ENCODE assay signal across 9 cellular contexts in the genomic region with DNA sequence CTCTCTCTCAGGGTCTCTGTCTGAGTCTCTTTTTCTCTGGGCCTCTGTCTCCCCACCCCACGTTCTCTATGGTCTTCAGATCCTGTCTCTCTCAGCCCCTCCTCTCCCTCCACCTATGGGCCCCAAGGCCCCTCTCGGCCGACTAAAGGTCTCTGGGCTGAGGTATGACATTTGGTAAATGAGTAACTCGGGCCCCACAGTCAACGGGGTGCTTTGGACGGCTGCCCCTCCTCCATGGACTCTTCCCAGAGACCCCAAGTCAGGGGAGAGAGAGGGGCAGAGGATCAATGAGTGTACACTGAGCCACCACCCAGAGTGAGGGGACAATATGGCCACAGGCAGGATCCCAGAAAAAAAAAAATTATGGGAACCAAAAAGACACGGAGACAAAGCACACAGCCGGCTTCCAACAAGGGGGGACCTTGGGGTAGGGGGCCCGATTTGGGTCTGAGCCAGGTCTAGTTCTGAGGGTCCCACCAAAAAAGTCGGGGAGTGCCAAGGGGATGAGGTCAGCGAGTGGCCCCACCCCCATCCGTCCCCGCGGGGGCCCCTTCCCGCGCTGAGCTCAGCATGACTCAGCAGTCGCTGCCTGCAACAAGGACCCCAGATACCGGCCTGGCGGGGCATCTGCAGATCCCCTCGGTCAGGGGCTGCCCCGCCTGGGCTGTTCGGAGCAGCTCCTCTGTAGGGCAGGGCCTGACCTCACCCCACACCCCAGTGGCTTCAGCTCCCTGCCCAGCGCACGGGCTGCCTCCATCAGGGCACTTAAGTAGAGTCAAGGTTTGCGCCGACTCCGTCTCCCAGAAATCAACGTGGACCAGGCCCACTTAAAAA. TPM values are rescaled to one million over a fixed set of nuclear protein-coding genes. Genes with fewer than 3 reads are reported as not detected.
A peak's percentile ranks its signal among the peaks of the same experiment; 100 is the strongest.
DNase-seq lines count a peak whose midpoint lies in the region; ATAC-seq, FAIRE-seq and TF ChIP-seq lines count a peak whose summit lies in the region.
"Had no signal": no experiment of that assay in that cellular context is flagged by ENCODE, and none has a peak within 500 bp of the region (broad histone marks: within the 10 kb centered on the region; RNA-seq: fewer than 3 reads in every experiment).

No MANE protein-coding gene starts in this region.

- peak overlapping the region; percentile 99 for H3K27ac Mint-ChIP-seq in activated B cell treated with CpG ODN at 0.5 μM for 24 hours
- H3K27ac Mint-ChIP-seq in central memory CD8-positive, alpha-beta T cell (ENCODE audit: low read depth) = peak overlapping the region; percentile 99

- TF ChIP-seq CTCF in activated B cell treated with CpG ODN at 0.5 μM for 24 hours (IDR thresholded peaks at IDR 0.05) (no peak), kidney (IDR thresholded peaks at IDR 0.05; ENCODE audit: borderline replicate concordance, extremely low read depth, insufficient read depth) (no peak)

- H3K36me3 Mint-ChIP-seq in activated B cell treated with CpG ODN at 0.5 μM for 24 hours (ENCODE audit: low read depth) = peaks cover 43% of the 10 kb centered on the region
- peaks cover 26% of the 10 kb centered on the region for H3K36me3 Mint-ChIP-seq in central memory CD8-positive, alpha-beta T cell (ENCODE audit: insufficient read depth)

- H3K4me1 ChIP-seq in HUES64 (ENCODE audit: insufficient read depth, low read length) (peaks cover 19% of the 10 kb centered on the region), kidney (ENCODE audit: control insufficient read depth in 1 of 2, insufficient read depth in 1 of 2, low read depth in 1 of 2, low read length in 2 of 2) (peaks cover 21 to 29% of the 10 kb centered on the region in 2 donors)

- intact Hi-C loops in activated B cell treated with CpG ODN at 0.5 μM for 24 hours (cut with micrococcal nuclease) (loop anchor here (2.0 kb wide), 3 partner anchors 63 to 627 kb away; a partner anchor contains a TSS), kidney (cut with DNase I) (no loop called here)

- H3K9me3 Mint-ChIP-seq in activated B cell treated with CpG ODN at 0.5 μM for 24 hours = no peaks in the 10 kb centered on the region
- H3K9me3 Mint-ChIP-seq in central memory CD8-positive, alpha-beta T cell = no peaks in the 10 kb centered on the region

- DNase-seq in GM04504 (ENCODE audit: low read depth) (peak; percentile 38), activated B cell treated with CpG ODN at 0.5 μM for 24 hours (peak; percentile 55), kidney (peak; percentile 94), 8988T (no peak)
- no peak for DNase-seq in central memory CD8-positive, alpha-beta T cell (ENCODE audit: low spot score in 2 of 2)
- peak; percentile 56 to 61 (median 58) for DNase-seq in stimulated activated CD4-positive, alpha-beta T cell treated with anti-CD3 and anti-CD28 coated beads, Interleukin-12 subunit alpha, Interleukin-12 subunit beta, amount 100 ng/mL, for 48 hours (ENCODE audit: low read depth in 2 of 3, low spot score in 1 of 3)

- H3K4me3 Mint-ChIP-seq in activated B cell treated with CpG ODN at 0.5 μM for 24 hours = peak overlapping the region; percentile 99
- peak overlapping the region; percentile 99 for H3K4me3 Mint-ChIP-seq in central memory CD8-positive, alpha-beta T cell

- peak overlapping the region; percentile 91 for H3K27ac ChIP-seq in HUES64 (ENCODE audit: low read depth, low read length)
- peak overlapping the region; percentile 92 to 95 for H3K27ac ChIP-seq in kidney (ENCODE audit: low read depth in 2 of 2, low read length in 2 of 2)

- no peaks in the 10 kb centered on the region for H3K27me3 Mint-ChIP-seq in activated B cell treated with CpG ODN at 0.5 μM for 24 hours
- no peaks in the 10 kb centered on the region for H3K27me3 Mint-ChIP-seq in central memory CD8-positive, alpha-beta T cell

- H3K9ac ChIP-seq in HUES64 (ENCODE audit: low read depth, low read length) (peak overlapping the region; percentile 92), kidney (ENCODE audit: low read length in 2 of 2) (peak overlapping the region; percentile 57 to 74)

- peaks cover 72% of the 10 kb centered on the region for H3K4me1 Mint-ChIP-seq in activated B cell treated with CpG ODN at 0.5 μM for 24 hours
- peaks cover 58% of the 10 kb centered on the region for H3K4me1 Mint-ChIP-seq in central memory CD8-positive, alpha-beta T cell

- H3K4me3 ChIP-seq in HUES64 (ENCODE audit: low read length) (peak overlapping the region; percentile 61), kidney (ENCODE audit: low read length in 2 of 2) (peak overlapping the region; percentile 57 to 73)

- ATAC-seq in activated B cell treated with CpG ODN at 0.5 μM for 24 hours (ENCODE audit: low read depth) = no peak
- ATAC-seq in central memory CD8-positive, alpha-beta T cell (replicated peaks; ENCODE audit: extremely low read depth, poor library complexity, severe bottlenecking) = no peak
- no peak for ATAC-seq in GM21526 (IDR thresholded peaks at IDR 0.05; ENCODE audit: low FRiP score, unreplicated experiment)

- FAIRE-seq in kidney (lab: Jason Lieb, UNC) = no peak
- FAIRE-seq: endometrium had no signal

- POLR2A ChIA-PET in activated B cell treated with CpG ODN at 0.5 μM for 24 hours (lab: Charles Lee) = interaction anchor here (0.6 to 8.1 kb wide), 15 partner anchors 9 to 345 kb away, joined by 3 to 179 read pairs (median 5); a partner anchor contains a TSS

- H3K9me3 ChIP-seq in HUES64 (ENCODE audit: insufficient read depth, low read depth, low read length) = no peaks in the 10 kb centered on the region
- no peaks in the 10 kb centered on the region for H3K9me3 ChIP-seq in kidney (ENCODE audit: control insufficient read depth in 1 of 2, low read length in 2 of 2)

- H3K27me3 ChIP-seq in HUES64 (ENCODE audit: insufficient read depth, low read length) = no peaks in the 10 kb centered on the region

- H3K36me3 ChIP-seq in HUES64 (ENCODE audit: insufficient read depth, low read length) (peaks cover 36% of the 10 kb centered on the region), kidney (ENCODE audit: control insufficient read depth in 1 of 2, insufficient read depth in 2 of 2, low read length in 2 of 2) (peaks cover 4 to 28% of the 10 kb centered on the region in 2 donors)

- WGBS in HUES64 = 8% methylated on average over 28 of the region's 28 CpGs

- CTCF ChIA-PET in activated B cell treated with CpG ODN at 0.5 μM for 24 hours (lab: Charles Lee) = no interaction called here

RNA-seq across cellular contexts. Expression of a gene that starts 1.5 kb away (rescaled TPM):
- 1,683 TPM for polyA plus RNA-seq in HUES64 (2013, experiment 1 of 2)
- 1,737 TPM for polyA plus RNA-seq in HUES64 (2013, experiment 2 of 2)
- total RNA-seq in activated B cell treated with CpG ODN at 0.5 μM for 24 hours (888 and 935 TPM in 2 replicates), kidney (1,841 TPM)
- polyA plus RNA-seq in kidney (ENCODE audit: insufficient read depth, low read depth, low replicate concordance) = 17,016 TPM

RNA-seq across cellular contexts. Expression of a gene that starts 8.9 kb away (rescaled TPM):
- polyA plus RNA-seq in HUES64 (2013, experiment 1 of 2) = 186 TPM
- 182 TPM for polyA plus RNA-seq in HUES64 (2013, experiment 2 of 2)
- total RNA-seq in activated B cell treated with CpG ODN at 0.5 μM for 24 hours (111 and 129 TPM in 2 replicates), kidney (76.7 TPM)
- polyA plus RNA-seq in kidney (ENCODE audit: insufficient read depth, low read depth, low replicate concordance) = 141 TPM

RNA-seq across cellular contexts. Expression of a gene that starts 29.5 kb away (rescaled TPM):
- polyA plus RNA-seq in HUES64 (2013, experiment 1 of 2) = 21.1 TPM
- polyA plus RNA-seq in HUES64 (2013, experiment 2 of 2) = 26.6 TPM
- total RNA-seq in activated B cell treated with CpG ODN at 0.5 μM for 24 hours = 50.7 and 52.7 TPM in 2 replicates
- 41.5 TPM for total RNA-seq in kidney
- 23.9 TPM for polyA plus RNA-seq in kidney (ENCODE audit: insufficient read depth, low read depth, low replicate concordance)

RNA-seq across cellular contexts. Expression of a gene that starts 30.1 kb away (rescaled TPM):
- 0.70 TPM for polyA plus RNA-seq in HUES64 (2013, experiment 1 of 2)
- polyA plus RNA-seq in HUES64 (2013, experiment 2 of 2) = 1.2 TPM
- not detected in 2 replicates for total RNA-seq in activated B cell treated with CpG ODN at 0.5 μM for 24 hours
- 0.60 TPM for total RNA-seq in kidney
- 26.3 TPM for polyA plus RNA-seq in kidney (ENCODE audit: insufficient read depth, low read depth, low replicate concordance)

RNA-seq across cellular contexts. Expression of a gene that starts 30.1 kb away (rescaled TPM):
- 73.5 TPM for polyA plus RNA-seq in HUES64 (2013, experiment 1 of 2)
- polyA plus RNA-seq in HUES64 (2013, experiment 2 of 2) = 75.6 TPM
- total RNA-seq in activated B cell treated with CpG ODN at 0.5 μM for 24 hours (75.6 and 79.4 TPM in 2 replicates), kidney (57.0 TPM)
- polyA plus RNA-seq in kidney (ENCODE audit: insufficient read depth, low read depth, low replicate concordance) = 83.6 TPM

Comparison
In these comparisons a context has a peak if more than half of its experiments do, and no peak if none do; other contexts are left out.
1. DNase-seq: peak in GM04504 (single experiment), activated B cell treated with CpG ODN at 0.5 μM for 24 hours (single experiment), kidney (single experiment) and stimulated activated CD4-positive, alpha-beta T cell treated with anti-CD3 and anti-CD28 coated beads, Interleukin-12 subunit alpha, Interleukin-12 subunit beta, amount 100 ng/mL, for 48 hours (3 of 3); none in central memory CD8-positive, alpha-beta T cell (0 of 2) and 8988T (single experiment).